ENCODE assay signal across 8 cellular contexts in the genomic region with DNA sequence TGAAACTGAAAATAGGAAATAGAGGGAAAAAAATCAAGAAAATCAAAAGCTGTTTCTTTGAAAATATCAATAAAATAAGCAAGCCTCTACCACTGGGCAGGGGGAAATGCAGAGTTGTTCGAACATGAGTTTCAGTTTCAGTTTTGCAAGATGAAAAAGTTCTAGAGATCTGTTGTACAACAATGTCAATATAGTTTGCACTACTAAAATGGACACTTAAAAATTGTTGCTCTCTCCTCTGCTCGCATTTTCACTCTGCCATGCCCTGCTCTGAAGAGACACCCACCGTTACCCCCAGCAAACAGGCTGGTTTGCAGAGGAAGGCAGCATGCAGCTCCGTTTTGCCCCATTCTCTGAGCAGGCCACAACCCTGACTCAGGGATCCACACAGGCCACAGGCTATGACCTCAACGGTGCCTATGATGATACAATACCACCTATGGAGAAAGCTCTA.
A peak's percentile ranks its signal among the peaks of the same experiment; 100 is the strongest.
DNase-seq lines count a peak whose midpoint lies in the region; ATAC-seq and TF ChIP-seq lines count a peak whose summit lies in the region.

No MANE protein-coding gene starts in this region.

- CTCF ChIA-PET in CD8-positive, alpha-beta T cell (lab: Charles Lee), result interaction anchor here (0.9 kb wide), 1 partner anchor 11 kb away, joined by 3 read pairs; no protein-coding TSS in a partner anchor

- peak overlapping the region; percentile 96 for H3K27ac Mint-ChIP-seq in CD8-positive, alpha-beta T cell
- peak overlapping the region; percentile 17 to 57 for H3K27ac Mint-ChIP-seq in activated naive CD4-positive, alpha-beta T cell treated with anti-CD3 and anti-CD28 coated beads, Interleukin-2, amount 50 U/mL, for 72 hours

- H3K9me3 Mint-ChIP-seq in CD8-positive, alpha-beta T cell, result no peaks in the 10 kb centered on the region
- H3K9me3 Mint-ChIP-seq in activated naive CD4-positive, alpha-beta T cell treated with anti-CD3 and anti-CD28 coated beads, Interleukin-2, amount 50 U/mL, for 72 hours, result no peaks in the 10 kb centered on the region

- TF ChIP-seq CTCF in CD8-positive, alpha-beta T cell (IDR thresholded peaks at IDR 0.05), result no peak

- H3K36me3 ChIP-seq in CD8-positive, alpha-beta T cell (ENCODE audit: insufficient read depth, low read length), result no peaks in the 10 kb centered on the region
- H3K36me3 ChIP-seq in SJSA1, result peaks cover 20% of the 10 kb centered on the region

- no peaks in the 10 kb centered on the region for H3K27me3 Mint-ChIP-seq in CD8-positive, alpha-beta T cell (ENCODE audit: low read depth)

- ATAC-seq in CD8-positive, alpha-beta T cell, result peak; percentile 92
- ATAC-seq in activated naive CD4-positive, alpha-beta T cell treated with anti-CD3 and anti-CD28 coated beads, Interleukin-2, amount 50 U/mL, for 72 hours, result peak; percentile 87 to 98
- ATAC-seq in GM19023 (IDR thresholded peaks at IDR 0.05; ENCODE audit: unreplicated experiment) (no peak), HG03159 (IDR thresholded peaks at IDR 0.05; ENCODE audit: unreplicated experiment) (no peak)

- POLR2A ChIA-PET in CD8-positive, alpha-beta T cell (lab: Charles Lee), result interaction anchor here (0.8 to 1.1 kb wide), 3 partner anchors 46 to 64 kb away, joined by 3 to 4 read pairs (median 3); a partner anchor contains a TSS

- H3K36me3 Mint-ChIP-seq in CD8-positive, alpha-beta T cell, result peaks cover 46% of the 10 kb centered on the region
- peaks cover 14 to 56% of the 10 kb centered on the region in 2 donors for H3K36me3 Mint-ChIP-seq in activated naive CD4-positive, alpha-beta T cell treated with anti-CD3 and anti-CD28 coated beads, Interleukin-2, amount 50 U/mL, for 72 hours

- H3K4me3 Mint-ChIP-seq in CD8-positive, alpha-beta T cell, result peak overlapping the region; percentile 90

- peaks cover 18% of the 10 kb centered on the region for H3K4me1 ChIP-seq in CD8-positive, alpha-beta T cell (ENCODE audit: insufficient read depth, low read length)
- 0 out of 2 replicates have a peak, but pooled peaks cover 4% of the 10 kb centered on the region for H3K4me1 ChIP-seq in SJSA1 (replicated peaks)

- peak overlapping the region; percentile 12 for H3K27ac ChIP-seq in CD8-positive, alpha-beta T cell (ENCODE audit: low read depth, low read length)
- no peak overlapping the region for H3K27ac ChIP-seq in SJSA1

- peaks cover 53% of the 10 kb centered on the region for H3K4me1 Mint-ChIP-seq in CD8-positive, alpha-beta T cell (ENCODE audit: low read depth)

- no peaks in the 10 kb centered on the region for H3K27me3 ChIP-seq in CD8-positive, alpha-beta T cell (ENCODE audit: insufficient read depth, low read length)
- H3K27me3 ChIP-seq in SJSA1 (replicated peaks), result no peaks in the 10 kb centered on the region

- intact Hi-C loops in CD8-positive, alpha-beta T cell (cut with DNase I, micrococcal nuclease), result loop anchor here (5.0 kb wide), 2 partner anchors 47 to 67 kb away; a partner anchor contains a TSS

- peak; percentile 13 to 65 (median 57) for DNase-seq in CD8-positive, alpha-beta T cell
- DNase-seq in SJSA1 (ENCODE audit: low read depth in 1 of 2, low spot score in 2 of 2) (peak in 1 of 2 experiments; percentile 10), renal cortical epithelial cell (ENCODE audit: low read depth) (peak; percentile 29), NCI-H1092 (lab: John Stamatoyannopoulos, UW) (no peak), middle frontal gyrus (ENCODE audit: extremely low spot score, low spot score) (no peak)
- DNase-seq in activated naive CD4-positive, alpha-beta T cell treated with anti-CD3 and anti-CD28 coated beads, Interleukin-2, amount 50 U/mL, for 72 hours (ENCODE audit: low spot score in 2 of 2), result peak; percentile 46 to 61

- no peaks in the 10 kb centered on the region for H3K9me3 ChIP-seq in CD8-positive, alpha-beta T cell (ENCODE audit: low read length)
- H3K9me3 ChIP-seq in SJSA1 (replicated peaks), result no peaks in the 10 kb centered on the region

- H3K4me3 ChIP-seq in CD8-positive, alpha-beta T cell (ENCODE audit: low read depth, low read length), result peak overlapping the region; percentile 25
- 0 out of 2 replicates have a peak overlapping the region, but pooled peaks have one; percentile 9 for H3K4me3 ChIP-seq in SJSA1

Comparison
In these comparisons a context has a peak if more than half of its experiments do, and no peak if none do; other contexts are left out.
1. ATAC-seq: peak in CD8-positive, alpha-beta T cell (single experiment) and activated naive CD4-positive, alpha-beta T cell treated with anti-CD3 and anti-CD28 coated beads, Interleukin-2, amount 50 U/mL, for 72 hours (2 of 2); none in GM19023 (single experiment) and HG03159 (single experiment).
2. DNase-seq: peak in CD8-positive, alpha-beta T cell (7 of 7), activated naive CD4-positive, alpha-beta T cell treated with anti-CD3 and anti-CD28 coated beads, Interleukin-2, amount 50 U/mL, for 72 hours (2 of 2) and renal cortical epithelial cell (single experiment); none in NCI-H1092 (single experiment) and middle frontal gyrus (single experiment).